In genomic region chr13:107907065-107907464, GRCh38 we compare ENCODE assay signal across 13 cellular contexts.
DNase-seq lines count a peak whose midpoint lies in the region; ATAC-seq and TF ChIP-seq lines count a peak whose summit lies in the region.
"Had no signal": no experiment of that assay in that cellular context is flagged by ENCODE, and none has a peak within 500 bp of the region (broad histone marks: within the 10 kb centered on the region; RNA-seq: fewer than 3 reads in every experiment).

No MANE protein-coding gene starts in this region.

- H3K4me1 Mint-ChIP-seq in endodermal cell (no peaks in the 10 kb centered on the region), osteocyte (ENCODE audit: unreplicated experiment) (peaks cover 14% of the 10 kb centered on the region)
- H3K4me1 Mint-ChIP-seq: CD4-positive, CD25-positive, alpha-beta regulatory T cell had no signal

- H3K27me3 Mint-ChIP-seq in endodermal cell (ENCODE audit: insufficient read depth) = no peaks in the 10 kb centered on the region
- no peaks in the 10 kb centered on the region for H3K27me3 Mint-ChIP-seq in osteocyte (ENCODE audit: unreplicated experiment)
- H3K27me3 Mint-ChIP-seq: CD4-positive, CD25-positive, alpha-beta regulatory T cell had no signal

- TF ChIP-seq EP300 in gastroesophageal sphincter (IDR thresholded peaks at IDR 0.05) = no peak

- no peaks in the 10 kb centered on the region for H3K4me1 ChIP-seq in endodermal cell (ENCODE audit: control insufficient read depth, insufficient read depth, low read length)
- H3K4me1 ChIP-seq in gastroesophageal sphincter = no peaks in the 10 kb centered on the region
- H3K4me1 ChIP-seq: A549, HAP-1 had no signal

- no peaks in the 10 kb centered on the region for H3K36me3 Mint-ChIP-seq in endodermal cell (ENCODE audit: low read depth)
- H3K36me3 Mint-ChIP-seq in osteocyte (ENCODE audit: unreplicated experiment) = no peaks in the 10 kb centered on the region
- H3K36me3 Mint-ChIP-seq: CD4-positive, CD25-positive, alpha-beta regulatory T cell had no signal

- H3K9me3 ChIP-seq in endodermal cell (ENCODE audit: control insufficient read depth, low read length) (no peaks in the 10 kb centered on the region), gastroesophageal sphincter (no peaks in the 10 kb centered on the region)
- H3K9me3 ChIP-seq: A549, HAP-1 had no signal

- H3K9me3 Mint-ChIP-seq in endodermal cell = no peaks in the 10 kb centered on the region
- no peaks in the 10 kb centered on the region for H3K9me3 Mint-ChIP-seq in osteocyte (ENCODE audit: unreplicated experiment)

- 77 to 78% methylated on average over 9 to 10 of the region's 10 CpGs for WGBS in endodermal cell (ENCODE audit: insufficient coverage in 1 of 2, insufficient read length in 1 of 2), 2 experiments
- WGBS in gastroesophageal sphincter (ENCODE audit: low coverage in 1 of 2), 2 donors = 56 to 92% methylated on average over 2 to 9 of the region's 10 CpGs

- ATAC-seq in gastroesophageal sphincter = no peak
- ATAC-seq: A549 had no signal

- TF ChIP-seq POLR2A in gastroesophageal sphincter (IDR thresholded peaks at IDR 0.05) = no peak

- in situ Hi-C loops in astrocyte of the spinal cord (cut with HindIII; ENCODE audit: low sequenced_read_pairs) = no loop called here

- H3K27me3 ChIP-seq in endodermal cell (ENCODE audit: control insufficient read depth, insufficient read depth, low read length, poor library complexity, severe bottlenecking) (no peaks in the 10 kb centered on the region), gastroesophageal sphincter (no peaks in the 10 kb centered on the region)

- no peak overlapping the region for H3K4me3 Mint-ChIP-seq in endodermal cell
- no peak overlapping the region for H3K4me3 Mint-ChIP-seq in osteocyte (ENCODE audit: unreplicated experiment)
- H3K4me3 Mint-ChIP-seq: CD4-positive, CD25-positive, alpha-beta regulatory T cell had no signal

- no peak overlapping the region for H3K27ac ChIP-seq in endodermal cell (ENCODE audit: low read depth, low read length)
- H3K27ac ChIP-seq in gastroesophageal sphincter = no peak overlapping the region
- H3K27ac ChIP-seq: A549 had no signal

- H3K4me3 ChIP-seq in astrocyte of the spinal cord (ENCODE audit: low read depth, low read length) = no peak overlapping the region
- H3K4me3 ChIP-seq in endodermal cell (ENCODE audit: low read length) = no peak overlapping the region
- H3K4me3 ChIP-seq in gastroesophageal sphincter = no peak overlapping the region
- H3K4me3 ChIP-seq: A549, HAP-1 had no signal

- H3K36me3 ChIP-seq in endodermal cell (ENCODE audit: control insufficient read depth, insufficient read depth, low read length) (no peaks in the 10 kb centered on the region), gastroesophageal sphincter (no peaks in the 10 kb centered on the region)
- H3K36me3 ChIP-seq: HAP-1 had no signal

- peak overlapping the region; percentile 61 for H3K27ac Mint-ChIP-seq in endodermal cell
- peak overlapping the region; percentile 27 for H3K27ac Mint-ChIP-seq in osteocyte (ENCODE audit: unreplicated experiment)
- H3K27ac Mint-ChIP-seq: CD4-positive, CD25-positive, alpha-beta regulatory T cell had no signal

- no peak for TF ChIP-seq CTCF in astrocyte of the spinal cord (IDR thresholded peaks at IDR 0.05; ENCODE audit: low read depth, low read length)
- no peak for TF ChIP-seq CTCF in endodermal cell (conservative IDR thresholded peaks at IDR 0.05)
- TF ChIP-seq CTCF in osteocyte (IDR thresholded peaks at IDR 0.05) = no peak
- TF ChIP-seq CTCF in gastroesophageal sphincter (IDR thresholded peaks at IDR 0.05) = no peak

- DNase-seq in RPMI7951 (ENCODE audit: low read depth) (peak; percentile 3), astrocyte of the spinal cord (ENCODE audit: low read depth, low spot score) (peak; percentile 7), endodermal cell (no peak), osteocyte (ENCODE audit: extremely low spot score, unreplicated experiment) (no peak), NCI-H1105 treated with DMSO at 0.1 percent for 48 hours (lab: John Stamatoyannopoulos, UW) (no peak), NCI-H2196 (lab: John Stamatoyannopoulos, UW; ENCODE audit: unreplicated experiment) (no peak), NCI-H345 treated with DMSO at 0.1 percent for 48 hours (lab: John Stamatoyannopoulos, UW; ENCODE audit: unreplicated experiment) (no peak)
- DNase-seq: CD4-positive, CD25-positive, alpha-beta regulatory T cell; DMS79; GDM1 had no signal

- no peak overlapping the region for H3K9ac ChIP-seq in endodermal cell (ENCODE audit: extremely low read depth, low read length, poor library complexity, severe bottlenecking)

Comparison
In these comparisons a context has a peak if more than half of its experiments do, and no peak if none do; other contexts are left out.
1. DNase-seq: peak in RPMI7951 (single experiment) and astrocyte of the spinal cord (single experiment); none in endodermal cell (single experiment), osteocyte (single experiment), NCI-H1105 treated with DMSO at 0.1 percent for 48 hours (single experiment), NCI-H2196 (single experiment) and NCI-H345 treated with DMSO at 0.1 percent for 48 hours (single experiment).